ENCODE assay signal across 10 cellular contexts in the genomic region with DNA sequence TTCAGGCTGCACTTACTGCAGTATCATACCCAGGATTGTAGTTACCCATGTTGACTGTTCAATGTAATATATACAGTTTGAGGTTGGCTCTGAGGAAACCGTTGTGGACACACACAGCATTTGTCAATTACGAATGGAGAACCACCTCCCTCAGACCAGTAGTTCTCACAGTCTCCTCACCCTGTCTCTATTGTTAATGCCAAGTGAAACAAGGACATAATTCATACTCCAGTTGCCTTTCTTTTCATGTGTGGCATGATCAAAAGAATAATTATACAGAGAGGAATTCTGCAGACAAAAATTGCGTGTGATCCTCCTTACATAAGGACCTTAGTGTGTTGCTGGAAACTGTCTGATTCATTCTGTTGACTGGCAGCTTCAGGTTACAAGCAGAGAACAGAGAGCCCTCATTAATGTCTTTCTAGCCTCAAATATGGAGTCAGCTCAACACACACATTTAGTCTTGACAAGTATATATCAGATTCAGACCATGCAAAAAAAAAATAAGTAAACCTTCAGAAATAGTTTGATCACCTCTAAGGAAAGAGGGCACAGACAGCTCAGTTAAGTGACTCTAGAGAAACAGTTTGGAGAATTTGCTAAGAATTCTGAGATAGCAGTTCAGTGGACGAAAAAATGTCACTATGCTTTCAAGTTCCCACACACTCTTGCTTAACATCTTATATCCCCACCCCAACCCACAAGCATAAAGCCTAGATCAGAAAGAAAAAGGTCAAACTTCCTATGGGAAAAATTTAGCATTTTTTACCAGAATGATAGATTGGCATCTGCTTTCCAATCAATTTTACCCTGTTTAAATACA.
DNase-seq lines count a peak whose midpoint lies in the region; ATAC-seq, FAIRE-seq and TF ChIP-seq lines count a peak whose summit lies in the region.
"Had no signal": no experiment of that assay in that cellular context is flagged by ENCODE, and none has a peak within 500 bp of the region (broad histone marks: within the 10 kb centered on the region; RNA-seq: fewer than 3 reads in every experiment).

No MANE protein-coding gene starts in this region.

- no peaks in the 10 kb centered on the region for H3K9me3 Mint-ChIP-seq in WTC11

- POLR2A ChIA-PET in endothelial cell of umbilical vein (lab: Charles Lee) = no interaction called here
- POLR2A ChIA-PET in WTC11 (lab: Charles Lee) = no interaction called here

- no peaks in the 10 kb centered on the region for H3K9me3 ChIP-seq in endothelial cell of umbilical vein (replicated peaks; ENCODE audit: control insufficient read depth, insufficient read depth, low read length)
- no peaks in the 10 kb centered on the region for H3K9me3 ChIP-seq in skeletal muscle satellite cell (replicated peaks; ENCODE audit: low read length)
- H3K9me3 ChIP-seq in stomach = no peaks in the 10 kb centered on the region

- no peak overlapping the region for H3K27ac Mint-ChIP-seq in WTC11

- dilution Hi-C loops in endothelial cell of umbilical vein (cut with MboI; ENCODE audit: extremely low pct_ligation_motif_present, low sequenced_read_pairs) = no loop called here

- H3K36me3 ChIP-seq in endothelial cell of umbilical vein (ENCODE audit: control insufficient read depth in 2 of 2, extremely low read depth in 1 of 2, insufficient read depth in 2 of 2, low read length in 2 of 2) (no peaks in the 10 kb centered on the region), skeletal muscle satellite cell (ENCODE audit: insufficient read depth, low read length) (no peaks in the 10 kb centered on the region), stomach (no peaks in the 10 kb centered on the region)

- no peak for ATAC-seq in WTC11
- ATAC-seq in HG02973 (IDR thresholded peaks at IDR 0.05; ENCODE audit: unreplicated experiment) = no peak

- H3K4me3 Mint-ChIP-seq in WTC11 = no peak overlapping the region

- H3K79me2 ChIP-seq in endothelial cell of umbilical vein (ENCODE audit: control insufficient read depth, insufficient read depth, low read length) = peaks cover 3% of the 10 kb centered on the region

- no peak for TF ChIP-seq POLR2A in endothelial cell of umbilical vein (IDR thresholded peaks at IDR 0.05; ENCODE audit: low read depth, low read length)
- TF ChIP-seq POLR2A in stomach (IDR thresholded peaks at IDR 0.05) = no peak

- no peaks in the 10 kb centered on the region for H3K36me3 Mint-ChIP-seq in WTC11

- H2AFZ ChIP-seq in endothelial cell of umbilical vein (ENCODE audit: low read depth, low read length) = peak overlapping the region; percentile 21

- CTCF ChIA-PET in endothelial cell of umbilical vein (lab: Charles Lee) (interaction anchor here (0.8 to 2.4 kb wide), 2 partner anchors 20 to 96 kb away, joined by 3 to 7 read pairs; a partner anchor contains a TSS), WTC11 (lab: Charles Lee) (interaction anchor here (0.8 kb wide), 1 partner anchor 96 kb away, joined by 4 read pairs; a partner anchor contains a TSS)

- DNase-seq in NCI-H1417 (lab: John Stamatoyannopoulos, UW) (peak; percentile 20 to 71 (median 42)), NCI-H1417 treated with DMSO at 0.1 percent for 48 hours (lab: John Stamatoyannopoulos, UW) (no peak), OCI-M1 (lab: John Stamatoyannopoulos, UW) (peak; percentile 21), endothelial cell of umbilical vein (ENCODE audit: low read depth, low spot score) (peak; percentile 32), WTC11 (ENCODE audit: low spot score) (no peak), stomach (no peak)
- DNase-seq: activated CD4-positive, alpha-beta T cell treated with anti-CD3 and anti-CD28 coated beads, Interleukin-2, amount 50 U/mL, for 4 hours had no signal

- no peak for TF ChIP-seq EP300 in stomach (IDR thresholded peaks at IDR 0.05)

- H3K9ac ChIP-seq in endothelial cell of umbilical vein (replicated peaks; ENCODE audit: extremely low read depth, insufficient read depth, low read length) (no peak overlapping the region), skeletal muscle satellite cell (ENCODE audit: low read depth, low read length) (peak overlapping the region; percentile 16)

- H3K4me3 ChIP-seq in endothelial cell of umbilical vein (replicated peaks in 1 of 3; ENCODE audit: insufficient read depth in 1 of 3, low read depth in 1 of 3, low read length in 3 of 3) (no peak overlapping the region), skeletal muscle satellite cell (ENCODE audit: low read length) (no peak overlapping the region), stomach (no peak overlapping the region)

- BruUV-seq in endothelial cell of umbilical vein (replicated peaks; lab: Mats Ljungman, UMichigan) = no TSS peak

- peaks cover 19% of the 10 kb centered on the region for H3K4me1 ChIP-seq in endothelial cell of umbilical vein (ENCODE audit: control insufficient read depth, extremely low read depth, insufficient read depth, low read length)
- peaks cover 41% of the 10 kb centered on the region for H3K4me1 ChIP-seq in skeletal muscle satellite cell (ENCODE audit: control insufficient read depth, insufficient read depth, low read length)
- peaks cover 11 to 36% (median 21%) of the 10 kb centered on the region in 4 donors for H3K4me1 ChIP-seq in stomach

- no peaks in the 10 kb centered on the region for H4K20me1 ChIP-seq in endothelial cell of umbilical vein (replicated peaks; ENCODE audit: control insufficient read depth, extremely low read depth, insufficient read depth, low read length)

- 35 to 45% (median 38%) methylated on average over 4 of the region's 4 CpGs for WGBS in stomach, 5 donors

- H3K4me2 ChIP-seq in endothelial cell of umbilical vein (ENCODE audit: insufficient read depth, low read length) = no peak overlapping the region
- H3K4me2 ChIP-seq in skeletal muscle satellite cell (ENCODE audit: low read length) = peak overlapping the region; percentile 59

- H3K9me1 ChIP-seq in endothelial cell of umbilical vein (replicated peaks; ENCODE audit: control insufficient read depth, extremely low read depth, insufficient read depth, low read length) = no peaks in the 10 kb centered on the region

- H3K4me1 Mint-ChIP-seq in WTC11 = peaks cover 29% of the 10 kb centered on the region

- TF ChIP-seq CTCF in endothelial cell of umbilical vein (IDR thresholded peaks at IDR 0.05; ENCODE audit: extremely low read depth in 1 of 2, insufficient read depth in 1 of 2, low read depth in 1 of 2, low read length in 2 of 2) = no peak
- TF ChIP-seq CTCF in WTC11 (IDR thresholded peaks at IDR 0.05) = no peak
- no peak for TF ChIP-seq CTCF in stomach (IDR thresholded peaks at IDR 0.05)

- peak; percentile 8 for FAIRE-seq in endothelial cell of umbilical vein (lab: Jason Lieb, UNC)
- FAIRE-seq: A204.1 had no signal

- H3K27me3 Mint-ChIP-seq in WTC11 (ENCODE audit: low read depth) = no peaks in the 10 kb centered on the region

- intact Hi-C loops in endothelial cell of umbilical vein (cut with micrococcal nuclease) = no loop called here
- intact Hi-C loops in stomach (cut with DNase I; ENCODE audit: low total_unique reads) = no loop called here

- H3K27me3 ChIP-seq in endothelial cell of umbilical vein (ENCODE audit: control insufficient read depth in 2 of 2, insufficient read depth in 2 of 2, low read length in 2 of 2) = no peaks in the 10 kb centered on the region
- H3K27me3 ChIP-seq in skeletal muscle satellite cell (ENCODE audit: control insufficient read depth, insufficient read depth, low read length) = no peaks in the 10 kb centered on the region
- no peaks in the 10 kb centered on the region for H3K27me3 ChIP-seq in stomach

- H3K27ac ChIP-seq in endothelial cell of umbilical vein (ENCODE audit: insufficient read depth, low read depth, low read length) (no peak overlapping the region), stomach (peak overlapping the region in 1 of 5 donors; percentile 42)

TF ChIP-seq in endothelial cell of umbilical vein, 7 proteins besides CTCF, POLR2A, EP300 and RAD21:
- no peak for TF ChIP-seq JUN (IDR thresholded peaks at IDR 0.05; ENCODE audit: borderline replicate concordance, insufficient read depth, insufficient read length, low read depth)
- TF ChIP-seq FOS (IDR thresholded peaks at IDR 0.05; ENCODE audit: borderline replicate concordance, insufficient read depth, low read length) = no peak
- TF ChIP-seq EZH2 (IDR thresholded peaks at IDR 0.05; ENCODE audit: borderline replicate concordance, low read depth, low read length, severe bottlenecking) = no peak
- no peak for TF ChIP-seq POLR2AphosphoS5 (IDR thresholded peaks at IDR 0.05; ENCODE audit: insufficient read depth, low read depth, low read length)
- TF ChIP-seq, protein P1, sequence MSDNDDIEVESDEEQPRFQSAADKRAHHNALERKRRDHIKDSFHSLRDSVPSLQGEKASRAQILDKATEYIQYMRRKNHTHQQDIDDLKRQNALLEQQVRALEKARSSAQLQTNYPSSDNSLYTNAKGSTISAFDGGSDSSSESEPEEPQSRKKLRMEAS (IDR thresholded peaks at IDR 0.05; ENCODE audit: insufficient read depth, insufficient read length) = no peak
- TF ChIP-seq MYC (IDR thresholded peaks at IDR 0.05; ENCODE audit: low read depth, low read length) = no peak
- TF ChIP-seq GATA2 (IDR thresholded peaks at IDR 0.05; ENCODE audit: insufficient read depth, insufficient read length, low read depth, low read length) = no peak

TF ChIP-seq in WTC11, 78 proteins besides CTCF, POLR2A, EP300 and RAD21 (continues in another document):
- TF ChIP-seq, protein P2, sequence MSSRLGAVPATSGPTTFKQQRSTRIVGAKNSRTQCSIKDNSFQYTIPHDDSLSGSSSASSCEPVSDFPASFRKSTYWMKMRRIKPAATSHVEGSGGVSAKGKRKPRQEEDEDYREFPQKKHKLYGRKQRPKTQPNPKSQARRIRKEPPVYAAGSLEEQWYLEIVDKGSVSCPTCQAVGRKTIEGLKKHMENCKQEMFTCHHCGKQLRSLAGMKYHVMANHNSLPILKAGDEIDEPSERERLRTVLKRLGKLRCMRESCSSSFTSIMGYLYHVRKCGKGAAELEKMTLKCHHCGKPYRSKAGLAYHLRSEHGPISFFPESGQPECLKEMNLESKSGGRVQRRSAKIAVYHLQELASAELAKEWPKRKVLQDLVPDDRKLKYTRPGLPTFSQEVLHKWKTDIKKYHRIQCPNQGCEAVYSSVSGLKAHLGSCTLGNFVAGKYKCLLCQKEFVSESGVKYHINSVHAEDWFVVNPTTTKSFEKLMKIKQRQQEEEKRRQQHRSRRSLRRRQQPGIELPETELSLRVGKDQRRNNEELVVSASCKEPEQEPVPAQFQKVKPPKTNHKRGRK (CRISPR knock-in tag; IDR thresholded peaks at IDR 0.05; ENCODE audit: borderline replicate concordance) = no peak
- no peak for TF ChIP-seq TP53 (CRISPR knock-in tag; IDR thresholded peaks at IDR 0.05)
- TF ChIP-seq, protein P3, sequence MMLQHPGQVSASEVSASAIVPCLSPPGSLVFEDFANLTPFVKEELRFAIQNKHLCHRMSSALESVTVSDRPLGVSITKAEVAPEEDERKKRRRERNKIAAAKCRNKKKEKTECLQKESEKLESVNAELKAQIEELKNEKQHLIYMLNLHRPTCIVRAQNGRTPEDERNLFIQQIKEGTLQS (CRISPR knock-in tag; conservative IDR thresholded peaks at IDR 0.05) = no peak

Comparison
In these comparisons a context has a peak if more than half of its experiments do, and no peak if none do; other contexts are left out.
1. DNase-seq: peak in NCI-H1417 (3 of 3), OCI-M1 (single experiment) and endothelial cell of umbilical vein (single experiment); none in NCI-H1417 treated with DMSO at 0.1 percent for 48 hours (single experiment), WTC11 (single experiment) and stomach (single experiment).